ENCODE assay signal across 8 cellular contexts in genomic region chr5:458547-459353, GRCh38. TPM values are rescaled to one million over a fixed set of nuclear protein-coding genes. Genes with fewer than 3 reads are reported as not detected.
DNase-seq lines count a peak whose midpoint lies in the region; ATAC-seq, FAIRE-seq and TF ChIP-seq lines count a peak whose summit lies in the region.

No MANE protein-coding gene starts in this region.

- ATAC-seq in GM21367 (IDR thresholded peaks at IDR 0.05; ENCODE audit: unreplicated experiment): peak; percentile 41

- peak; percentile 66 for FAIRE-seq in RCC 7860 (lab: Jason Lieb, UNC)
- no peak for FAIRE-seq in GM12892 (lab: Jason Lieb, UNC)

- H3K4me3 ChIP-seq in choroid plexus epithelial cell (ENCODE audit: low read depth, low read length): no peak overlapping the region

- TF ChIP-seq POLR2A in GM12892 (IDR thresholded peaks at IDR 0.05; ENCODE audit: low read depth, low read length): no peak

- DNase-seq in RCC 7860 (ENCODE audit: low spot score) (peak; percentile 73), choroid plexus epithelial cell (ENCODE audit: low read depth) (peak; percentile 51), retina (no peak), GF-D8 (lab: John Stamatoyannopoulos, UW) (no peak), GM12892 (ENCODE audit: insufficient read length) (no peak), DMS153 (lab: John Stamatoyannopoulos, UW) (no peak)
- DNase-seq in stimulated activated CD4-positive, alpha-beta T cell treated with anti-CD3 and anti-CD28 coated beads, Interleukin-12 subunit alpha, Interleukin-12 subunit beta, amount 100 ng/mL, for 24 hours (ENCODE audit: low read depth in 2 of 2): peak; percentile 50 to 59

- no peak for TF ChIP-seq CTCF in choroid plexus epithelial cell (conservative IDR thresholded peaks at IDR 0.05; ENCODE audit: low read depth, low read length)

RNA-seq across cellular contexts. Expression of gene EXOC3, which starts 15.8 kb away (rescaled TPM):
- polyA plus RNA-seq in GM12892 (2012; ENCODE audit: missing spikeins): 27.5 TPM

Comparison
In these comparisons a context has a peak if more than half of its experiments do, and no peak if none do; other contexts are left out.
1. DNase-seq: peak in RCC 7860 (single experiment), choroid plexus epithelial cell (single experiment) and stimulated activated CD4-positive, alpha-beta T cell treated with anti-CD3 and anti-CD28 coated beads, Interleukin-12 subunit alpha, Interleukin-12 subunit beta, amount 100 ng/mL, for 24 hours (2 of 2); none in retina (single experiment), GF-D8 (single experiment), GM12892 (single experiment) and DMS153 (single experiment).